Comparison of ENCODE assay signal across 8 cellular contexts in genomic region chr10:68897336-68897741, GRCh38. TPM values are rescaled to one million over a fixed set of nuclear protein-coding genes. Genes with fewer than 3 reads are reported as not detected.
DNase-seq lines count a peak whose midpoint lies in the region; ATAC-seq, FAIRE-seq and TF ChIP-seq lines count a peak whose summit lies in the region.

No MANE protein-coding gene starts in this region.

- intact Hi-C loops in activated naive CD4-positive, alpha-beta T cell treated with anti-CD3 and anti-CD28 coated beads for 36 hours (cut with micrococcal nuclease): loop anchor here (1.0 to 10.0 kb wide), 4 partner anchors 105 to 1043 kb away; no protein-coding TSS in a partner anchor

- no peak for ATAC-seq in HG02759 (IDR thresholded peaks at IDR 0.05; ENCODE audit: unreplicated experiment)

- no peak overlapping the region for H3K4me3 ChIP-seq in small intestine (ENCODE audit: low read depth in 1 of 2, low read length in 2 of 2)

- no peak for FAIRE-seq in small intestine (lab: Jason Lieb, UNC)

- peaks cover 24% of the 10 kb centered on the region for H3K4me1 Mint-ChIP-seq in HFFc6 (ENCODE audit: low read depth)
- peaks cover 13% of the 10 kb centered on the region for H3K4me1 Mint-ChIP-seq in activated naive CD4-positive, alpha-beta T cell treated with anti-CD3 and anti-CD28 coated beads for 36 hours (ENCODE audit: low read depth)

- H3K4me3 Mint-ChIP-seq in HFFc6: no peak overlapping the region
- H3K4me3 Mint-ChIP-seq in activated naive CD4-positive, alpha-beta T cell treated with anti-CD3 and anti-CD28 coated beads for 36 hours: no peak overlapping the region

- H3K36me3 ChIP-seq in small intestine (ENCODE audit: control insufficient read depth in 2 of 2, insufficient read depth in 2 of 2, low read length in 2 of 2): no peaks in the 10 kb centered on the region

- peaks cover 5% of the 10 kb centered on the region; the same call in 1 of the 2 replicates for H3K36me3 Mint-ChIP-seq in HFFc6 (ENCODE audit: low read depth)
- peaks cover 4% of the 10 kb centered on the region for H3K36me3 Mint-ChIP-seq in activated naive CD4-positive, alpha-beta T cell treated with anti-CD3 and anti-CD28 coated beads for 36 hours (ENCODE audit: low read depth)

- peak; percentile 79 for TF ChIP-seq CTCF in HFFc6 (IDR thresholded peaks at IDR 0.05)

- H3K27me3 ChIP-seq in small intestine (ENCODE audit: control insufficient read depth in 2 of 2, insufficient read depth in 2 of 2, low read length in 2 of 2): no peaks in the 10 kb centered on the region

- CTCF ChIA-PET in activated naive CD4-positive, alpha-beta T cell treated with anti-CD3 and anti-CD28 coated beads for 36 hours (lab: Charles Lee): interaction anchor here (0.5 to 1.7 kb wide), 10 partner anchors 60 to 575 kb away, joined by 3 to 7 read pairs (median 3); partner anchors contain the start of gene STOX1

- peaks cover 10% of the 10 kb centered on the region; the same call in 1 of the 2 replicates for H3K27me3 Mint-ChIP-seq in HFFc6 (ENCODE audit: insufficient read depth)
- H3K27me3 Mint-ChIP-seq in activated naive CD4-positive, alpha-beta T cell treated with anti-CD3 and anti-CD28 coated beads for 36 hours (ENCODE audit: low read depth): no peaks in the 10 kb centered on the region

- no peaks in the 10 kb centered on the region for H3K9me3 ChIP-seq in small intestine (ENCODE audit: control insufficient read depth, low read depth)

- no peak overlapping the region for H3K27ac ChIP-seq in small intestine (ENCODE audit: low read depth in 1 of 2, low read length in 1 of 2)

- H3K9me3 Mint-ChIP-seq in HFFc6: no peaks in the 10 kb centered on the region
- H3K9me3 Mint-ChIP-seq in activated naive CD4-positive, alpha-beta T cell treated with anti-CD3 and anti-CD28 coated beads for 36 hours: no peaks in the 10 kb centered on the region

- peaks cover 2% of the 10 kb centered on the region in 2 donors for H3K4me1 ChIP-seq in small intestine (ENCODE audit: control insufficient read depth in 2 of 2, insufficient read depth in 1 of 2, low read depth in 1 of 2, low read length in 1 of 2)

- peak; percentile 29 for DNase-seq in COLO829 (ENCODE audit: low spot score)
- DNase-seq in HFFc6: peak; percentile 69
- DNase-seq in NCI-H69 (lab: John Stamatoyannopoulos, UW): peak; percentile 71
- DNase-seq in activated naive CD4-positive, alpha-beta T cell treated with anti-CD3 and anti-CD28 coated beads for 36 hours: peak; percentile 70
- peak; percentile 76 for DNase-seq in glomerular visceral epithelial cell (ENCODE audit: extremely low spot score)
- DNase-seq in small intestine: peak; percentile 78
- DNase-seq in OCI-M2 (lab: John Stamatoyannopoulos, UW; ENCODE audit: unreplicated experiment): no peak

- 36 to 49% (median 42%) methylated on average over 3 of the region's 3 CpGs for WGBS in small intestine, 3 donors

- H3K27ac Mint-ChIP-seq in HFFc6: no peak overlapping the region
- no peak overlapping the region for H3K27ac Mint-ChIP-seq in activated naive CD4-positive, alpha-beta T cell treated with anti-CD3 and anti-CD28 coated beads for 36 hours

RNA-seq across cellular contexts. Expression of gene DDX50, which starts 3.8 kb away (rescaled TPM):
- 10 to 100 TPM; 35.6 to 39.4 (median 37.3) TPM for total RNA-seq in HFFc6 (2021; fragmentation: NEBNext Ultra II Directional; extraction: Animal tissue kit (Norgen Biotek cat#: 25700))
- 10 to 100 TPM; 62.1 to 66.0 TPM for total RNA-seq in activated naive CD4-positive, alpha-beta T cell treated with anti-CD3 and anti-CD28 coated beads for 36 hours
- 10 to 100 TPM; 12.3 to 25.3 (median 18.6) TPM for polyA plus RNA-seq in small intestine

RNA-seq across cellular contexts. Expression of gene DDX21, which starts 58.6 kb away (rescaled TPM):
- total RNA-seq in HFFc6 (2021; fragmentation: NEBNext Ultra II Directional; extraction: Animal tissue kit (Norgen Biotek cat#: 25700)): 100 to 1,000 TPM in 1 of 6 experiments, 10 to 100 TPM in 5; 81.7 to 103 (median 90.7) TPM
- 100 to 1,000 TPM; 155 to 164 TPM for total RNA-seq in activated naive CD4-positive, alpha-beta T cell treated with anti-CD3 and anti-CD28 coated beads for 36 hours
- 10 to 100 TPM; 14.1 to 40.5 (median 16.5) TPM for polyA plus RNA-seq in small intestine
